ENCODE assay signal across 8 cellular contexts in the genomic region with DNA sequence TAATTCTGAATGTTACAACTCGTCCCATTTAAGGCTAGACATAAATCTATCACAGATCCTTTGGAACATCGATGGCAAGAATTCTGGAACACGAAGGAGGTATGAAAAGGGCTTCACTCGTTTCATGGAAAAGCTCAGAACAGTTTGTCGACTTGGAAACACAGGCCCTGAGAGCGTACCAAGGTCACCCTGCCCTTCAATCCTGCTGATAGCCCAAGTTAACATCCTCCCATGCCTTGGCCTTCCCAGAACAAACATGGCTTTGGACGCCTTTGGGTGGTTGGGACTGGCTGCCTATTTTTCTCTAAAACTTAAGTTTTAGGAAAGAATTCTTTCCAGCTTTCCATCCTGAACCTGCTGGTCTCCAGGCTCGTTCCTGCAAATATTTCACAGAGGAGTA.
"Had no signal": no experiment of that assay in that cellular context is flagged by ENCODE, and none has a peak within 500 bp of the region (broad histone marks: within the 10 kb centered on the region; RNA-seq: fewer than 3 reads in every experiment).

No MANE protein-coding gene starts in this region.

- FAIRE-seq: G401.6, GM12878, GM12891, GM12892, GM18507, GM19239 had no signal

- H3K4me3 ChIP-seq: GM12878 had no signal

- ATAC-seq: GM12878 had no signal

- DNase-seq: GDM1, GF-D8 had no signal
